28 cellular contexts compared by ENCODE assay signal in genomic region chr10:120632936-120633335, GRCh38.
"Had no signal": no experiment of that assay in that cellular context is flagged by ENCODE, and none has a peak within 500 bp of the region (broad histone marks: within the 10 kb centered on the region; RNA-seq: fewer than 3 reads in every experiment).

No MANE protein-coding gene starts in this region.

- H3K27me3 ChIP-seq: neural progenitor cell, ovary, right lobe of liver, sigmoid colon, stomach, thyroid gland, tibial nerve, upper lobe of left lung, uterus had no signal

- H3K36me3 ChIP-seq: neural progenitor cell, ovary, right lobe of liver, sigmoid colon, stomach, thoracic aorta, thyroid gland, tibial nerve, upper lobe of left lung, uterus had no signal

- ATAC-seq: natural killer cell; psoas muscle; right cardiac atrium; right lobe of liver; stimulated activated effector memory CD8-positive, alpha-beta T cell treated with anti-CD3 and anti-CD28 coated beads, Interleukin-12 subunit alpha, Interleukin-12 subunit beta, amount 100 ng/mL, for 72 hours; stimulated activated naive B cell treated with anti-CD40 and anti-IgM and Interleukin-4, amounts not matched to agents 10 μg/mL and 1 μg/mL and 100 μg/mL, for 72 hours had no signal

- H3K4me3 Mint-ChIP-seq: natural killer cell; nephron; neural progenitor cell; stimulated activated effector memory CD8-positive, alpha-beta T cell treated with anti-CD3 and anti-CD28 coated beads, Interleukin-12 subunit alpha, Interleukin-12 subunit beta, amount 100 ng/mL, for 72 hours; stimulated activated naive B cell treated with anti-CD40 and anti-IgM and Interleukin-4, amounts not matched to agents 10 μg/mL and 1 μg/mL and 100 μg/mL, for 72 hours; stimulated activated naive CD8-positive, alpha-beta T cell treated with anti-CD3 and anti-CD28 coated beads, Interleukin-15, Interleukin-2, amounts not matched to agents 100 ng/mL and 50 ng/mL, for 24 hours had no signal

- DNase-seq: natural killer cell; occipital lobe; ovary; posterior cingulate gyrus; psoas muscle; right cardiac atrium; right lobe of liver; sigmoid colon; small intestine; stimulated activated CD4-positive, alpha-beta T cell treated with anti-CD3 and anti-CD28 coated beads, Interleukin-15, amount 100 ng/mL, for 24 hours; stimulated activated CD4-positive, alpha-beta T cell treated with anti-CD3 and anti-CD28 coated beads, Interleukin-2, amount 100 ng/mL, for 24 hours; stimulated activated CD4-positive, alpha-beta T cell treated with anti-CD3 and anti-CD28 coated beads, Interleukin-2, amount 100 ng/mL, for 48 hours; stimulated activated CD4-positive, alpha-beta T cell treated with anti-CD3 and anti-CD28 coated beads, Interleukin-4, amount 100 ng/mL, for 24 hours; stimulated activated naive B cell treated with anti-CD40 and anti-IgM and Interleukin-4, amounts not matched to agents 10 μg/mL and 1 μg/mL and 100 μg/mL, for 72 hours; stimulated activated naive CD4-positive, alpha-beta T cell treated with Interleukin-2 at 50 U/mL for 16 hours; stomach; thyroid gland; trophoblast cell; upper lobe of left lung; uterus had no signal

- H3K4me1 ChIP-seq: neural progenitor cell, parathyroid adenoma, psoas muscle, right lobe of liver, sigmoid colon, thyroid gland, tibial nerve, upper lobe of left lung, uterus had no signal

- H3K36me3 Mint-ChIP-seq: natural killer cell; neural progenitor cell; stimulated activated effector memory CD8-positive, alpha-beta T cell treated with anti-CD3 and anti-CD28 coated beads, Interleukin-12 subunit alpha, Interleukin-12 subunit beta, amount 100 ng/mL, for 72 hours; stimulated activated naive B cell treated with anti-CD40 and anti-IgM and Interleukin-4, amounts not matched to agents 10 μg/mL and 1 μg/mL and 100 μg/mL, for 72 hours had no signal

- H3K9me3 Mint-ChIP-seq: natural killer cell, neural progenitor cell had no signal

- H3K27ac ChIP-seq: neural progenitor cell, ovary, parathyroid adenoma, psoas muscle, right lobe of liver, sigmoid colon, stomach, thoracic aorta, thyroid gland, tibial nerve, upper lobe of left lung, uterus had no signal

- H3K9ac ChIP-seq: neural progenitor cell, parathyroid adenoma had no signal

- FAIRE-seq: small intestine had no signal

- H3K4me3 ChIP-seq: neural progenitor cell, ovary, psoas muscle, right lobe of liver, sigmoid colon, stomach, thoracic aorta, thyroid gland, tibial nerve, upper lobe of left lung, uterus had no signal

- H3K9me3 ChIP-seq: ovary, psoas muscle, right lobe of liver, sigmoid colon, thoracic aorta, thyroid gland, tibial nerve, upper lobe of left lung, uterus had no signal

- H3K27ac Mint-ChIP-seq: natural killer cell; nephron; neural progenitor cell; progenitor cell of endocrine pancreas; stimulated activated effector memory CD8-positive, alpha-beta T cell treated with anti-CD3 and anti-CD28 coated beads, Interleukin-12 subunit alpha, Interleukin-12 subunit beta, amount 100 ng/mL, for 72 hours; stimulated activated naive B cell treated with anti-CD40 and anti-IgM and Interleukin-4, amounts not matched to agents 10 μg/mL and 1 μg/mL and 100 μg/mL, for 72 hours; stimulated activated naive CD8-positive, alpha-beta T cell treated with anti-CD3 and anti-CD28 coated beads, Interleukin-15, Interleukin-2, amounts not matched to agents 100 ng/mL and 50 ng/mL, for 24 hours had no signal

- H3K4me1 Mint-ChIP-seq: natural killer cell; nephron; neural progenitor cell; stimulated activated effector memory CD8-positive, alpha-beta T cell treated with anti-CD3 and anti-CD28 coated beads, Interleukin-12 subunit alpha, Interleukin-12 subunit beta, amount 100 ng/mL, for 72 hours; stimulated activated naive B cell treated with anti-CD40 and anti-IgM and Interleukin-4, amounts not matched to agents 10 μg/mL and 1 μg/mL and 100 μg/mL, for 72 hours had no signal
